In genomic region chr14:61609885-61610284, GRCh38 we compare ENCODE assay signal across 19 cellular contexts.
A peak's percentile ranks its signal among the peaks of the same experiment; 100 is the strongest.
DNase-seq lines count a peak whose midpoint lies in the region; ATAC-seq, FAIRE-seq and TF ChIP-seq lines count a peak whose summit lies in the region.
"Had no signal": no experiment of that assay in that cellular context is flagged by ENCODE, and none has a peak within 500 bp of the region (broad histone marks: within the 10 kb centered on the region; RNA-seq: fewer than 3 reads in every experiment).

No MANE protein-coding gene starts in this region.

- 97% methylated on average over 5 of the region's 5 CpGs for WGBS in mammary epithelial cell (ENCODE audit: low coverage, missing lambda C conversion rate)
- WGBS in mesenchymal stem cell = 25% methylated on average over 4 of the region's 5 CpGs

- intact Hi-C loops in natural killer cell (cut with micrococcal nuclease) (no loop called here), mammary epithelial cell (cut with micrococcal nuclease) (no loop called here), kidney (cut with DNase I) (no loop called here)
- intact Hi-C loops in activated CD4-positive, alpha-beta T cell treated with anti-CD3 and anti-CD28 coated beads, Interleukin-2, amount 10 ng/mL, durations not matched to agents 24 days and 14 days (cut with micrococcal nuclease) = no loop called here

- no peaks in the 10 kb centered on the region for H3K79me2 ChIP-seq in mammary epithelial cell (ENCODE audit: insufficient read depth, low read length)

- FAIRE-seq in kidney (lab: Jason Lieb, UNC) = no peak
- FAIRE-seq: colon, islet of Langerhans, TTC549 had no signal

- H3K14ac ChIP-seq in mesenchymal stem cell (ENCODE audit: low read length in 2 of 2) = no peak overlapping the region

- H4K91ac ChIP-seq in mesenchymal stem cell (ENCODE audit: low read length) = no peak overlapping the region

- H3K36me3 ChIP-seq in mammary epithelial cell (ENCODE audit: insufficient read depth, low read length) (no peaks in the 10 kb centered on the region), mesenchymal stem cell (ENCODE audit: control insufficient read depth in 1 of 2, insufficient read depth in 2 of 2, low read depth in 1 of 2, low read length in 2 of 2) (no peaks in the 10 kb centered on the region), kidney (ENCODE audit: control insufficient read depth in 1 of 2, insufficient read depth in 2 of 2, low read length in 2 of 2) (no peaks in the 10 kb centered on the region)
- H3K36me3 ChIP-seq: upper lobe of right lung had no signal

- H2BK120ac ChIP-seq in mesenchymal stem cell (ENCODE audit: low read depth, low read length) = no peak overlapping the region

- BruUV-seq in mammary epithelial cell (replicated peaks; lab: Mats Ljungman, UMichigan) = no TSS peak

- in situ Hi-C loops in mammary epithelial cell (cut with MboI; ENCODE audit: low sequenced_read_pairs in 2 of 2) = no loop called here

- no peak overlapping the region for H3K4ac ChIP-seq in mesenchymal stem cell (ENCODE audit: low read depth in 1 of 2, low read length in 2 of 2)

- no peak overlapping the region for H2AK5ac ChIP-seq in mesenchymal stem cell (ENCODE audit: low read length, severe bottlenecking)

- no peak overlapping the region for H3K23ac ChIP-seq in mesenchymal stem cell (ENCODE audit: low read length in 2 of 2)

- H3K9me3 ChIP-seq in mammary epithelial cell (replicated peaks; ENCODE audit: insufficient read depth, low read length) (no peaks in the 10 kb centered on the region), mesenchymal stem cell (ENCODE audit: control insufficient read depth, low read length) (no peaks in the 10 kb centered on the region), kidney (ENCODE audit: control insufficient read depth in 1 of 2, low read length in 2 of 2) (no peaks in the 10 kb centered on the region)
- H3K9me3 ChIP-seq: upper lobe of right lung had no signal

- no peak overlapping the region for H3K4me3 Mint-ChIP-seq in natural killer cell treated with Interleukin-12 subunit alpha and Interleukin-12 subunit beta and Interleukin-15 and Interleukin-18, amount 100 ng/mL, for 72 hours
- no peak overlapping the region for H3K4me3 Mint-ChIP-seq in natural killer cell
- no peak overlapping the region for H3K4me3 Mint-ChIP-seq in activated CD4-positive, alpha-beta T cell treated with anti-CD3 and anti-CD28 coated beads, Interleukin-2, amount 10 ng/mL, durations not matched to agents 24 days and 14 days
- H3K4me3 Mint-ChIP-seq: activated CD4-positive, alpha-beta memory T cell treated with anti-CD3 and anti-CD28 coated beads, Interleukin-2, amount 10 ng/mL, durations not matched to agents 7 days and 5 days; CD4-positive, CD25-positive, alpha-beta regulatory T cell had no signal

- ATAC-seq in natural killer cell treated with Interleukin-12 subunit alpha and Interleukin-12 subunit beta and Interleukin-15 and Interleukin-18, amount 100 ng/mL, for 72 hours = no peak
- ATAC-seq in natural killer cell = no peak

- H2BK5ac ChIP-seq in mesenchymal stem cell (ENCODE audit: low read depth, low read length, poor library complexity, severe bottlenecking) = no peak overlapping the region

- H3K27ac ChIP-seq in mammary epithelial cell (ENCODE audit: insufficient read depth, low read depth, low read length) (no peak overlapping the region), mesenchymal stem cell (ENCODE audit: low read length, poor library complexity, severe bottlenecking) (peak overlapping the region; percentile 78), kidney (ENCODE audit: low read depth in 2 of 2, low read length in 2 of 2) (no peak overlapping the region)
- H3K27ac ChIP-seq: SK-N-MC, upper lobe of right lung had no signal

- peaks cover 11% of the 10 kb centered on the region for H3K36me3 Mint-ChIP-seq in natural killer cell treated with Interleukin-12 subunit alpha and Interleukin-12 subunit beta and Interleukin-15 and Interleukin-18, amount 100 ng/mL, for 72 hours
- no peaks in the 10 kb centered on the region for H3K36me3 Mint-ChIP-seq in natural killer cell
- H3K36me3 Mint-ChIP-seq in activated CD4-positive, alpha-beta T cell treated with anti-CD3 and anti-CD28 coated beads, Interleukin-2, amount 10 ng/mL, durations not matched to agents 24 days and 14 days (ENCODE audit: low read depth) = peaks cover 2% of the 10 kb centered on the region
- H3K36me3 Mint-ChIP-seq: CD4-positive, CD25-positive, alpha-beta regulatory T cell had no signal

- H3K4me1 ChIP-seq in mammary epithelial cell (ENCODE audit: insufficient read depth, low read length) = peaks cover 12% of the 10 kb centered on the region
- peaks cover 10% of the 10 kb centered on the region for H3K4me1 ChIP-seq in mesenchymal stem cell (ENCODE audit: control insufficient read depth, insufficient read depth, low read depth, low read length)
- peaks cover 0 to 6% of the 10 kb centered on the region in 2 donors for H3K4me1 ChIP-seq in kidney (ENCODE audit: control insufficient read depth in 1 of 2, insufficient read depth in 1 of 2, low read depth in 1 of 2, low read length in 2 of 2)

- H2BK15ac ChIP-seq in mesenchymal stem cell (ENCODE audit: low read depth, poor library complexity, severe bottlenecking) = no peak overlapping the region

- dilution Hi-C loops in mammary epithelial cell (cut with HindIII; ENCODE audit: low sequenced_read_pairs) = loop anchor here (5.0 kb wide), 1 partner anchor 73 kb away; no protein-coding TSS in a partner anchor

- peak overlapping the region; percentile 38 to 75 for H3K27ac Mint-ChIP-seq in natural killer cell treated with Interleukin-12 subunit alpha and Interleukin-12 subunit beta and Interleukin-15 and Interleukin-18, amount 100 ng/mL, for 72 hours
- peak overlapping the region in 1 of 2 donors; percentile 21 for H3K27ac Mint-ChIP-seq in natural killer cell
- H3K27ac Mint-ChIP-seq in activated CD4-positive, alpha-beta T cell treated with anti-CD3 and anti-CD28 coated beads, Interleukin-2, amount 10 ng/mL, durations not matched to agents 24 days and 14 days = no peak overlapping the region
- H3K27ac Mint-ChIP-seq: activated CD4-positive, alpha-beta memory T cell treated with anti-CD3 and anti-CD28 coated beads, Interleukin-2, amount 10 ng/mL, durations not matched to agents 7 days and 5 days; CD4-positive, CD25-positive, alpha-beta regulatory T cell had no signal

- no peaks in the 10 kb centered on the region for H3K27me3 Mint-ChIP-seq in natural killer cell treated with Interleukin-12 subunit alpha and Interleukin-12 subunit beta and Interleukin-15 and Interleukin-18, amount 100 ng/mL, for 72 hours
- H3K27me3 Mint-ChIP-seq in natural killer cell (ENCODE audit: low read depth in 2 of 2) = peaks cover 0 to 3% of the 10 kb centered on the region in 2 donors
- H3K27me3 Mint-ChIP-seq in activated CD4-positive, alpha-beta T cell treated with anti-CD3 and anti-CD28 coated beads, Interleukin-2, amount 10 ng/mL, durations not matched to agents 24 days and 14 days = no peaks in the 10 kb centered on the region

- H3K4me1 Mint-ChIP-seq in natural killer cell treated with Interleukin-12 subunit alpha and Interleukin-12 subunit beta and Interleukin-15 and Interleukin-18, amount 100 ng/mL, for 72 hours (ENCODE audit: low read depth in 2 of 2) = peaks cover 53 to 61% of the 10 kb centered on the region in 2 donors
- peaks cover 8 to 15% of the 10 kb centered on the region in 2 donors for H3K4me1 Mint-ChIP-seq in natural killer cell
- H3K4me1 Mint-ChIP-seq in activated CD4-positive, alpha-beta T cell treated with anti-CD3 and anti-CD28 coated beads, Interleukin-2, amount 10 ng/mL, durations not matched to agents 24 days and 14 days = peaks cover 6% of the 10 kb centered on the region
- H3K4me1 Mint-ChIP-seq: activated CD4-positive, alpha-beta memory T cell treated with anti-CD3 and anti-CD28 coated beads, Interleukin-2, amount 10 ng/mL, durations not matched to agents 7 days and 5 days; CD4-positive, CD25-positive, alpha-beta regulatory T cell had no signal

- H4K20me1 ChIP-seq in mammary epithelial cell (ENCODE audit: insufficient read depth, low read length) = no peaks in the 10 kb centered on the region

- H4K8ac ChIP-seq in mesenchymal stem cell (ENCODE audit: low read length) = no peak overlapping the region

- peaks cover 5% of the 10 kb centered on the region for H3K9me3 Mint-ChIP-seq in natural killer cell treated with Interleukin-12 subunit alpha and Interleukin-12 subunit beta and Interleukin-15 and Interleukin-18, amount 100 ng/mL, for 72 hours
- H3K9me3 Mint-ChIP-seq in natural killer cell = no peaks in the 10 kb centered on the region
- peaks cover 3% of the 10 kb centered on the region for H3K9me3 Mint-ChIP-seq in activated CD4-positive, alpha-beta T cell treated with anti-CD3 and anti-CD28 coated beads, Interleukin-2, amount 10 ng/mL, durations not matched to agents 24 days and 14 days
- H3K9me3 Mint-ChIP-seq: CD4-positive, CD25-positive, alpha-beta regulatory T cell had no signal

- H2AFZ ChIP-seq in mammary epithelial cell (ENCODE audit: low read depth, low read length) = peak overlapping the region; percentile 82
- H2AFZ ChIP-seq in mesenchymal stem cell (ENCODE audit: low read depth, low read length) = no peak overlapping the region

- peaks cover 8% of the 10 kb centered on the region for H3K79me1 ChIP-seq in mesenchymal stem cell (replicated peaks; ENCODE audit: low read length, poor library complexity, severe bottlenecking)

- CTCF ChIA-PET in mammary epithelial cell (lab: Charles Lee; ENCODE audit: low non-redundant PET) = no interaction called here

- H3K4me2 ChIP-seq in mammary epithelial cell (ENCODE audit: insufficient read depth, low read depth, low read length) = no peak overlapping the region
- H3K4me2 ChIP-seq in mesenchymal stem cell (ENCODE audit: low read length, poor library complexity, severe bottlenecking) = no peak overlapping the region

- H3K9ac ChIP-seq in mammary epithelial cell (ENCODE audit: insufficient read depth, low read length) = no peak overlapping the region
- H3K9ac ChIP-seq in mesenchymal stem cell (ENCODE audit: low read length) = no peak overlapping the region
- no peak overlapping the region for H3K9ac ChIP-seq in kidney (ENCODE audit: low read length in 2 of 2)

- TF ChIP-seq CTCF in natural killer cell (IDR thresholded peaks at IDR 0.05) (no peak), mammary epithelial cell (conservative IDR thresholded peaks at IDR 0.05 in 1 of 2, IDR thresholded peaks at IDR 0.05 in 1 of 2; ENCODE audit: extremely low read depth in 1 of 2, insufficient read depth in 1 of 2, low read depth in 1 of 2, low read length in 2 of 2) (no peak), kidney (IDR thresholded peaks at IDR 0.05; ENCODE audit: borderline replicate concordance, extremely low read depth, insufficient read depth) (no peak)

- H3K4me3 ChIP-seq in mammary epithelial cell (replicated peaks in 1 of 3; ENCODE audit: insufficient read depth in 1 of 3, low read depth in 2 of 3, low read length in 3 of 3) = no peak overlapping the region
- no peak overlapping the region for H3K4me3 ChIP-seq in mesenchymal stem cell (ENCODE audit: insufficient read depth in 1 of 2, low read depth in 1 of 2, low read length in 2 of 2)
- H3K4me3 ChIP-seq in kidney (ENCODE audit: low read length in 2 of 2) = no peak overlapping the region
- H3K4me3 ChIP-seq: SK-N-MC, skin epidermis, upper lobe of right lung had no signal

- no peak for DNase-seq in natural killer cell treated with Interleukin-12 subunit alpha and Interleukin-12 subunit beta and Interleukin-15 and Interleukin-18, amount 100 ng/mL, for 72 hours (ENCODE audit: low spot score)
- DNase-seq in natural killer cell (no peak), mammary epithelial cell (no peak), mesenchymal stem cell (peak; percentile 84), kidney (no peak), SHP77 (lab: John Stamatoyannopoulos, UW) (no peak), superior temporal gyrus (ENCODE audit: extremely low spot score) (no peak)
- DNase-seq in activated CD4-positive, alpha-beta T cell treated with anti-CD3 and anti-CD28 coated beads, Interleukin-2, amount 10 ng/mL, durations not matched to agents 24 days and 14 days = no peak
- DNase-seq: activated CD4-positive, alpha-beta memory T cell treated with anti-CD3 and anti-CD28 coated beads, Interleukin-2, amount 10 ng/mL, durations not matched to agents 7 days and 5 days; CD4-positive, CD25-positive, alpha-beta regulatory T cell; DMS79 treated with DMSO at 0.1 percent for 48 hours; NCI-H524; OCI-M1; upper lobe of right lung had no signal

- H2BK12ac ChIP-seq in mesenchymal stem cell (ENCODE audit: low read length in 2 of 2) = no peak overlapping the region

- no peak overlapping the region for H3K18ac ChIP-seq in mesenchymal stem cell (ENCODE audit: low read depth in 1 of 2, low read length in 2 of 2)

- no peaks in the 10 kb centered on the region for H3K27me3 ChIP-seq in mammary epithelial cell (ENCODE audit: insufficient read depth, low read length)
- no peaks in the 10 kb centered on the region for H3K27me3 ChIP-seq in mesenchymal stem cell (ENCODE audit: control insufficient read depth in 1 of 2, insufficient read depth in 1 of 2, low read length in 2 of 2)
- H3K27me3 ChIP-seq: upper lobe of right lung had no signal
